ENCODE assay signal across 1 cellular context in the genomic region with DNA sequence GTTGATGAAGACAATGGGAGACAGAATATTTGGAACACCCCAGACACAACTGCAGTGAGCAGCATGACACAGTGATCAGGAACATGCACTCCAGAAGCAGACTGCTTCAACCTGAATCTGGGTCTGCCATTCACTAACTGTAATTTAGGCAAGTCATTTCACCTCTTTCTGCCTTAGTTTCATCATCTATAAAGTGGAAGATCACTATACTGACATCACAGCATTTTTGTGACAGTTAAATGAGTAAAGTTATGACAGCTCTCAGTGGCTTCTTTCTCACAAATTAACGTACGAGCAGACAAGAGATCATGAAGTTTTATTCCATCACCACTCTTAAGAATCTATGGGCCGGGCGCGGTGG.
TF ChIP-seq lines count a peak whose summit lies in the region.

No MANE protein-coding gene starts in this region.

TF ChIP-seq in K562, 482 proteins besides CTCF, POLR2A, EP300 and RAD21 (continues in another document):
- TF ChIP-seq THRAP3 (IDR thresholded peaks at IDR 0.05; ENCODE audit: borderline replicate concordance) (no peak), DMBX1 (CRISPR knock-in tag; IDR thresholded peaks at IDR 0.05; ENCODE audit: borderline replicate concordance) (peak; percentile 21; the same call in 1 of the 2 replicates), ZKSCAN3 (CRISPR knock-in tag; IDR thresholded peaks at IDR 0.05) (no peak), CHD2 (IDR thresholded peaks at IDR 0.05; ENCODE audit: low read depth, low read length) (no peak), FOSL1 (tag; conservative IDR thresholded peaks at IDR 0.05) (peak; percentile 24), TCF3 (CRISPR knock-in tag; IDR thresholded peaks at IDR 0.05) (no peak), CGGBP1 (CRISPR knock-in tag; IDR thresholded peaks at IDR 0.05) (no peak), SMAD2 (IDR thresholded peaks at IDR 0.05; ENCODE audit: low read depth, low read length) (no peak), L3MBTL2 (IDR thresholded peaks at IDR 0.05) (peak; percentile 52; the same call in 1 of the 2 replicates), SRSF7 (optimal IDR thresholded peaks at IDR 0.05; ENCODE audit: low read depth, low read length) (no peak), ERF (CRISPR knock-in tag; IDR thresholded peaks at IDR 0.05) (no peak), PTTG1 (tag; IDR thresholded peaks at IDR 0.05; ENCODE audit: low read depth) (no peak), CEBPG (CRISPR knock-in tag; IDR thresholded peaks at IDR 0.05) (peak; percentile 83), CEBPG (tag; conservative IDR thresholded peaks at IDR 0.05 in 1 of 2, IDR thresholded peaks at IDR 0.05 in 1 of 2) (peak in 1 of 2 experiments; percentile 89; a peak in 2 of 4 replicates), HDAC1 (IDR thresholded peaks at IDR 0.05) (no peak), ESRRA (IDR thresholded peaks at IDR 0.05; ENCODE audit: borderline replicate concordance, low read depth) (no peak), CEBPZ (IDR thresholded peaks at IDR 0.05; ENCODE audit: borderline replicate concordance, low read depth, low read length) (no peak), KHSRP (IDR thresholded peaks at IDR 0.05) (no peak), KDM5B (IDR thresholded peaks at IDR 0.05; ENCODE audit: insufficient replicate concordance, low read depth, low read length) (no peak), EHMT2 (IDR thresholded peaks at IDR 0.05) (no peak), TRIM24 (IDR thresholded peaks at IDR 0.05) (peak in 1 of 2 experiments; percentile 51; a peak in 2 of 4 replicates), YY1 (IDR thresholded peaks at IDR 0.05; ENCODE audit: borderline replicate concordance in 1 of 3, control insufficient read depth in 1 of 3, extremely low read depth in 1 of 3, insufficient read depth in 3 of 3, insufficient read length in 1 of 3, insufficient replicate concordance in 2 of 3, low read depth in 1 of 3, low read length in 2 of 3) (no peak), HSF4 (CRISPR knock-in tag; IDR thresholded peaks at IDR 0.05; ENCODE audit: borderline replicate concordance) (no peak), GTF2E2 (tag; IDR thresholded peaks at IDR 0.05) (no peak), ZFX (CRISPR knock-in tag; IDR thresholded peaks at IDR 0.05) (0 out of 2 replicates have a peak, but pooled peaks have one; percentile 17), TAF9B (IDR thresholded peaks at IDR 0.05; ENCODE audit: partially characterized antibody) (no peak), ELK3 (CRISPR knock-in tag; IDR thresholded peaks at IDR 0.05) (no peak), ZKSCAN8 (CRISPR knock-in tag; IDR thresholded peaks at IDR 0.05) (no peak), PKNOX1 (IDR thresholded peaks at IDR 0.05) (peak; percentile 46; the same call in 1 of the 2 replicates), HMGXB4 (CRISPR knock-in tag; IDR thresholded peaks at IDR 0.05) (no peak), CBFA2T2 (conservative IDR thresholded peaks at IDR 0.05) (no peak), PML (IDR thresholded peaks at IDR 0.05; ENCODE audit: low read length) (0 out of 2 replicates have a peak, but pooled peaks have one; percentile 13), SIRT6 (IDR thresholded peaks at IDR 0.05; ENCODE audit: low read depth, low read length) (no peak), CBX5 (IDR thresholded peaks at IDR 0.05; ENCODE audit: borderline replicate concordance, low read depth) (no peak), MAZ (CRISPR knock-in tag; conservative IDR thresholded peaks at IDR 0.05 in 1 of 2, IDR thresholded peaks at IDR 0.05 in 1 of 2) (no peak), ZNF584 (CRISPR knock-in tag; IDR thresholded peaks at IDR 0.05; ENCODE audit: low read depth) (peak; percentile 62), TEAD4 (IDR thresholded peaks at IDR 0.05; ENCODE audit: low read length) (0 out of 2 replicates have a peak, but pooled peaks have one; percentile 6), TEAD4 (CRISPR knock-in tag; IDR thresholded peaks at IDR 0.05; ENCODE audit: borderline replicate concordance) (no peak), PHB2 (IDR thresholded peaks at IDR 0.05; ENCODE audit: low read depth) (no peak), CTBP1 (IDR thresholded peaks at IDR 0.05; ENCODE audit: borderline replicate concordance) (no peak), NELFE (IDR thresholded peaks at IDR 0.05; ENCODE audit: insufficient read depth, insufficient read length) (no peak), ELF4 (CRISPR knock-in tag; IDR thresholded peaks at IDR 0.05) (no peak)
- TF ChIP-seq, protein P1, sequence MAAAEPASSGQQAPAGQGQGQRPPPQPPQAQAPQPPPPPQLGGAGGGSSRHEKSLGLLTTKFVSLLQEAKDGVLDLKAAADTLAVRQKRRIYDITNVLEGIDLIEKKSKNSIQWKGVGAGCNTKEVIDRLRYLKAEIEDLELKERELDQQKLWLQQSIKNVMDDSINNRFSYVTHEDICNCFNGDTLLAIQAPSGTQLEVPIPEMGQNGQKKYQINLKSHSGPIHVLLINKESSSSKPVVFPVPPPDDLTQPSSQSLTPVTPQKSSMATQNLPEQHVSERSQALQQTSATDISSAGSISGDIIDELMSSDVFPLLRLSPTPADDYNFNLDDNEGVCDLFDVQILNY (CRISPR knock-in tag; IDR thresholded peaks at IDR 0.05): no peak
- TF ChIP-seq, protein P2, sequence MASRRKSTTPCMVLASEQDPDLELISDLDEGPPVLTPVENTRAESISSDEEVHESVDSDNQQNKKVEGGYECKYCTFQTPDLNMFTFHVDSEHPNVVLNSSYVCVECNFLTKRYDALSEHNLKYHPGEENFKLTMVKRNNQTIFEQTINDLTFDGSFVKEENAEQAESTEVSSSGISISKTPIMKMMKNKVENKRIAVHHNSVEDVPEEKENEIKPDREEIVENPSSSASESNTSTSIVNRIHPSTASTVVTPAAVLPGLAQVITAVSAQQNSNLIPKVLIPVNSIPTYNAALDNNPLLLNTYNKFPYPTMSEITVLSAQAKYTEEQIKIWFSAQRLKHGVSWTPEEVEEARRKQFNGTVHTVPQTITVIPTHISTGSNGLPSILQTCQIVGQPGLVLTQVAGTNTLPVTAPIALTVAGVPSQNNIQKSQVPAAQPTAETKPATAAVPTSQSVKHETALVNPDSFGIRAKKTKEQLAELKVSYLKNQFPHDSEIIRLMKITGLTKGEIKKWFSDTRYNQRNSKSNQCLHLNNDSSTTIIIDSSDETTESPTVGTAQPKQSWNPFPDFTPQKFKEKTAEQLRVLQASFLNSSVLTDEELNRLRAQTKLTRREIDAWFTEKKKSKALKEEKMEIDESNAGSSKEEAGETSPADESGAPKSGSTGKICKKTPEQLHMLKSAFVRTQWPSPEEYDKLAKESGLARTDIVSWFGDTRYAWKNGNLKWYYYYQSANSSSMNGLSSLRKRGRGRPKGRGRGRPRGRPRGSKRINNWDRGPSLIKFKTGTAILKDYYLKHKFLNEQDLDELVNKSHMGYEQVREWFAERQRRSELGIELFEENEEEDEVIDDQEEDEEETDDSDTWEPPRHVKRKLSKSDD (conservative IDR thresholded peaks at IDR 0.05; ENCODE audit: low read length): no peak
- TF ChIP-seq, protein P3, sequence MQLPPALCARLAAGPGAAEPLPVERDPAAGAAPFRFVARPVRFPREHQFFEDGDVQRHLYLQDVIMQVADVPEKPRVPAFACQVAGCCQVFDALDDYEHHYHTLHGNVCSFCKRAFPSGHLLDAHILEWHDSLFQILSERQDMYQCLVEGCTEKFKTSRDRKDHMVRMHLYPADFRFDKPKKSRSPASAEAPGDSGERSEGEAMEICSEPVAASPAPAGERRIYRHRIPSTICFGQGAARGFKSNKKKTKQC (CRISPR knock-in tag; IDR thresholded peaks at IDR 0.05): no peak
- TF ChIP-seq, protein P4, sequence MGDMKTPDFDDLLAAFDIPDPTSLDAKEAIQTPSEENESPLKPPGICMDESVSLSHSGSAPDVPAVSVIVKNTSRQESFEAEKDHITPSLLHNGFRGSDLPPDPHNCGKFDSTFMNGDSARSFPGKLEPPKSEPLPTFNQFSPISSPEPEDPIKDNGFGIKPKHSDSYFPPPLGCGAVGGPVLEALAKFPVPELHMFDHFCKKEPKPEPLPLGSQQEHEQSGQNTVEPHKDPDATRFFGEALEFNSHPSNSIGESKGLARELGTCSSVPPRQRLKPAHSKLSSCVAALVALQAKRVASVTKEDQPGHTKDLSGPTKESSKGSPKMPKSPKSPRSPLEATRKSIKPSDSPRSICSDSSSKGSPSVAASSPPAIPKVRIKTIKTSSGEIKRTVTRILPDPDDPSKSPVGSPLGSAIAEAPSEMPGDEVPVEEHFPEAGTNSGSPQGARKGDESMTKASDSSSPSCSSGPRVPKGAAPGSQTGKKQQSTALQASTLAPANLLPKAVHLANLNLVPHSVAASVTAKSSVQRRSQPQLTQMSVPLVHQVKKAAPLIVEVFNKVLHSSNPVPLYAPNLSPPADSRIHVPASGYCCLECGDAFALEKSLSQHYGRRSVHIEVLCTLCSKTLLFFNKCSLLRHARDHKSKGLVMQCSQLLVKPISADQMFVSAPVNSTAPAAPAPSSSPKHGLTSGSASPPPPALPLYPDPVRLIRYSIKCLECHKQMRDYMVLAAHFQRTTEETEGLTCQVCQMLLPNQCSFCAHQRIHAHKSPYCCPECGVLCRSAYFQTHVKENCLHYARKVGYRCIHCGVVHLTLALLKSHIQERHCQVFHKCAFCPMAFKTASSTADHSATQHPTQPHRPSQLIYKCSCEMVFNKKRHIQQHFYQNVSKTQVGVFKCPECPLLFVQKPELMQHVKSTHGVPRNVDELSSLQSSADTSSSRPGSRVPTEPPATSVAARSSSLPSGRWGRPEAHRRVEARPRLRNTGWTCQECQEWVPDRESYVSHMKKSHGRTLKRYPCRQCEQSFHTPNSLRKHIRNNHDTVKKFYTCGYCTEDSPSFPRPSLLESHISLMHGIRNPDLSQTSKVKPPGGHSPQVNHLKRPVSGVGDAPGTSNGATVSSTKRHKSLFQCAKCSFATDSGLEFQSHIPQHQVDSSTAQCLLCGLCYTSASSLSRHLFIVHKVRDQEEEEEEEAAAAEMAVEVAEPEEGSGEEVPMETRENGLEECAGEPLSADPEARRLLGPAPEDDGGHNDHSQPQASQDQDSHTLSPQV (IDR thresholded peaks at IDR 0.05): peak; percentile 49; the same call in 1 of the 2 replicates
- TF ChIP-seq, protein P5, sequence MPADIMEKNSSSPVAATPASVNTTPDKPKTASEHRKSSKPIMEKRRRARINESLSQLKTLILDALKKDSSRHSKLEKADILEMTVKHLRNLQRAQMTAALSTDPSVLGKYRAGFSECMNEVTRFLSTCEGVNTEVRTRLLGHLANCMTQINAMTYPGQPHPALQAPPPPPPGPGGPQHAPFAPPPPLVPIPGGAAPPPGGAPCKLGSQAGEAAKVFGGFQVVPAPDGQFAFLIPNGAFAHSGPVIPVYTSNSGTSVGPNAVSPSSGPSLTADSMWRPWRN (IDR thresholded peaks at IDR 0.05; ENCODE audit: low read depth): no peak
